12 cellular contexts compared by ENCODE assay signal in genomic region chr4:83386931-83387897, GRCh38. TPM values are rescaled to one million over a fixed set of nuclear protein-coding genes. Genes with fewer than 3 reads are reported as not detected.
DNase-seq lines count a peak whose midpoint lies in the region; ATAC-seq and TF ChIP-seq lines count a peak whose summit lies in the region.
"Had no signal": no experiment of that assay in that cellular context is flagged by ENCODE, and none has a peak within 500 bp of the region (broad histone marks: within the 10 kb centered on the region; RNA-seq: fewer than 3 reads in every experiment).

No MANE protein-coding gene starts in this region.

- H3K36me3 Mint-ChIP-seq in nephron (ENCODE audit: low read depth) = no peaks in the 10 kb centered on the region

- ATAC-seq in esophagus mucosa (peak; percentile 59), GM19324 (IDR thresholded peaks at IDR 0.05; ENCODE audit: low FRiP score, unreplicated experiment) (no peak), HG03135 (IDR thresholded peaks at IDR 0.05; ENCODE audit: unreplicated experiment) (no peak)
- ATAC-seq: left cardiac atrium had no signal

- H3K9me3 Mint-ChIP-seq in nephron = peaks cover 6% of the 10 kb centered on the region

- DNase-seq in ELR (ENCODE audit: low read depth) = peak; percentile 13
- peak; percentile 20 for DNase-seq in RWPE1 (ENCODE audit: low spot score)
- no peak for DNase-seq in NCI-H2196 treated with DMSO at 0.1 percent for 48 hours (lab: John Stamatoyannopoulos, UW; ENCODE audit: unreplicated experiment)
- DNase-seq in HuH-7.5 (ENCODE audit: low spot score) = no peak
- DNase-seq: dermis blood vessel endothelial cell, left cardiac atrium, NCI-H510A treated with DMSO at 0.1 percent for 48 hours had no signal

- H3K27me3 Mint-ChIP-seq in nephron (ENCODE audit: low read depth) = peaks cover 9% of the 10 kb centered on the region
- H3K27me3 Mint-ChIP-seq: activated CD8-positive, alpha-beta memory T cell treated with anti-CD3 and anti-CD28 coated beads, Interleukin-2, amount 10 ng/mL, durations not matched to agents 7 days and 5 days had no signal

- POLR2A ChIA-PET in RWPE1 (lab: Yijun Ruan, JAX; ENCODE audit: low non-redundant PET) = no interaction called here

- H3K4me1 Mint-ChIP-seq in nephron = peaks cover 26% of the 10 kb centered on the region

- CTCF ChIA-PET in RWPE1 (lab: Yijun Ruan, JAX) = interaction anchor here (0.5 kb wide), 1 partner anchor 32 kb away, joined by 3 read pairs; no protein-coding TSS in a partner anchor

- peak overlapping the region; percentile 79 to 87 (median 82) for H3K27ac Mint-ChIP-seq in nephron

- H3K27ac ChIP-seq in RWPE1 = no peak overlapping the region

- no peak for TF ChIP-seq CTCF in RWPE1 (conservative IDR thresholded peaks at IDR 0.05; ENCODE audit: low read depth)
- TF ChIP-seq CTCF in nephron (IDR thresholded peaks at IDR 0.05; ENCODE audit: unreplicated experiment in 3 of 3) = no peak

- peak overlapping the region in 1 of 3 experiments; percentile 24 for H3K4me3 Mint-ChIP-seq in nephron
- H3K4me3 Mint-ChIP-seq: activated CD8-positive, alpha-beta memory T cell treated with anti-CD3 and anti-CD28 coated beads, Interleukin-2, amount 10 ng/mL, durations not matched to agents 7 days and 5 days had no signal

RNA-seq across cellular contexts. Expression of gene HPSE, which starts 52.6 kb away (rescaled TPM):
- 15.4 TPM for total RNA-seq in esophagus mucosa

Comparison
In these comparisons a context has a peak if more than half of its experiments do, and no peak if none do; other contexts are left out.
1. DNase-seq: peak in ELR (single experiment) and RWPE1 (single experiment); none in NCI-H2196 treated with DMSO at 0.1 percent for 48 hours (single experiment) and HuH-7.5 (single experiment).